Comparison of ENCODE assay signal across 12 cellular contexts in genomic region chr1:32462977-32463376, GRCh38. TPM values are rescaled to one million over a fixed set of nuclear protein-coding genes. Genes with fewer than 3 reads are reported as not detected.
"Had no signal": no experiment of that assay in that cellular context is flagged by ENCODE, and none has a peak within 500 bp of the region (broad histone marks: within the 10 kb centered on the region; RNA-seq: fewer than 3 reads in every experiment).

No MANE protein-coding gene starts in this region.

RNA-seq across cellular contexts. Expression of gene ZBTB8B, which starts 1.9 kb away (rescaled TPM):
- total RNA-seq: activated naive CD4-positive, alpha-beta T cell treated with anti-CD3 and anti-CD28 coated beads for 36 hours; activated naive CD4-positive, alpha-beta T cell treated with anti-CD3 and anti-CD28 coated beads, Interleukin-2, amount 50 U/mL, for 72 hours; activated naive CD8-positive, alpha-beta T cell treated with anti-CD3 and anti-CD28 coated beads for 36 hours; activated naive CD8-positive, alpha-beta T cell treated with anti-CD3 and anti-CD28 coated beads, Interleukin-2, amount 10 ng/mL, durations not matched to agents 7 days and 5 days; activated T-cell treated with anti-CD3 and anti-CD28 coated beads, Interleukin-2, amount 50 U/mL, for 4 hours; activated T-cell treated with anti-CD3 and anti-CD28 coated beads, Interleukin-2, amount 50 U/mL, for 72 hours; activated T-helper 1 cell treated with anti-CD3 and anti-CD28 coated beads, Interleukin-12 subunit alpha, Interleukin-12 subunit beta, Interleukin-2, Interleukin-4 antibody, amounts not matched to agents 30 ng/mL and 10 ng/mL and 1 ng/mL, durations not matched to agents 14 hours and 24 hours and 36 hours; activated T-helper 17 cell treated with anti-CD3 and anti-CD28 coated beads, Interleukin-2, amount 50 U/mL, for 72 hours; activated T-helper 2 cell treated with anti-CD3 and anti-CD28 coated beads, Interferon-gamma antibody, Interleukin-2, Interleukin-4, amounts not matched to agents 10 μg/mL and 5 μg/mL and 100 μg/mL, durations not matched to agents 14 hours and 24 hours and 36 hours; bronchial epithelial cell; cardiac septum had no signal
- polyA plus RNA-seq: aorta had no signal
